Comparison of ENCODE assay signal across 1 cellular context in the genomic region with DNA sequence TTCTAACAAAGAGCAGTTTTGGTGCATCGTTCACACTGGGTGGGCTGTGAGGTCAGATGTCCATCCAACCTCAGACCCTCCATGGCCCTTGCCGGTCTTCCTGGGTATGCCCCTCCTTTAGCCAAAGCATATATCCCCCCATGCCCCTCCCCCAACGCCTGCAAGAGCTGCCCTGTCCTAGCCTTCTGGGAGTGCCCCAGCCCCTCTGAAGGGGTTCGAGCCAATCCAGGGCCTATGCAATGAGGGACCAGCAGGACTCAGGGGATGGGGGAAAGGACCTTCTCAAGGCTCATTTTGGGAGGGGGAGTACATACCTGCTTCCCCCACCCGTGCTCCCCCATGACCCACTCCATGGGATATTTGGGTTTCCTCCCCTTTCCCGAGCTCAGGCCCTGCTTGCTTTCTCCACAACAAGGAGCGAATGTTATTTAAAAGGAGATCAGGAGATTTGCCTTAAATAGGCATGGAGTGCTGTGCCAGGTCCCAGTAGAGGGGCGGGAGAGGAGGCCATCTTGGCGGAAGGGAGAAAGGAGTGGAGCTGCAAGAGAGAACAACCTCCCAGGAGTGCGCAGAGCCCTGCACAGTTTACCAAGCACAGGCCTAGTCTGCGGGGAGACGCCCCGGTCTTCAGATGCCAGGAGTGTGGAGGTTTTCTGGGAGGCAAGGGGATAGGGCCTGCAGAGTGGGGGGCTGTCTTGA.
TF ChIP-seq lines count a peak whose summit lies in the region.

No MANE protein-coding gene starts in this region.

TF ChIP-seq in IMR-90, 13 proteins besides CTCF, POLR2A, EP300 and RAD21:
- TF ChIP-seq CEBPB (IDR thresholded peaks at IDR 0.05; ENCODE audit: low read depth, low read length), result no peak
- no peak for TF ChIP-seq MAZ (IDR thresholded peaks at IDR 0.05; ENCODE audit: borderline replicate concordance, low read depth, low read length)
- TF ChIP-seq RCOR1 (IDR thresholded peaks at IDR 0.05; ENCODE audit: insufficient replicate concordance, low read length), result no peak
- TF ChIP-seq CHD1 (IDR thresholded peaks at IDR 0.05; ENCODE audit: low read depth, low read length), result no peak
- TF ChIP-seq BHLHE40 (IDR thresholded peaks at IDR 0.05; ENCODE audit: low read depth, low read length), result no peak
- TF ChIP-seq MAFK (IDR thresholded peaks at IDR 0.05; ENCODE audit: low read depth, low read length), result no peak
- TF ChIP-seq FOS (IDR thresholded peaks at IDR 0.05; ENCODE audit: low read depth, low read length), result no peak
- TF ChIP-seq SMC3 (IDR thresholded peaks at IDR 0.05; ENCODE audit: low read depth, low read length), result no peak
- TF ChIP-seq NFE2L2 (IDR thresholded peaks at IDR 0.05; ENCODE audit: low read depth, low read length), result no peak
- no peak for TF ChIP-seq USF2 (IDR thresholded peaks at IDR 0.05; ENCODE audit: low read depth, low read length)
- no peak for TF ChIP-seq MXI1 (IDR thresholded peaks at IDR 0.05; ENCODE audit: borderline replicate concordance, low read depth, low read length)
- TF ChIP-seq RFX5 (IDR thresholded peaks at IDR 0.05; ENCODE audit: low read depth, low read length), result no peak
- TF ChIP-seq, protein P1, sequence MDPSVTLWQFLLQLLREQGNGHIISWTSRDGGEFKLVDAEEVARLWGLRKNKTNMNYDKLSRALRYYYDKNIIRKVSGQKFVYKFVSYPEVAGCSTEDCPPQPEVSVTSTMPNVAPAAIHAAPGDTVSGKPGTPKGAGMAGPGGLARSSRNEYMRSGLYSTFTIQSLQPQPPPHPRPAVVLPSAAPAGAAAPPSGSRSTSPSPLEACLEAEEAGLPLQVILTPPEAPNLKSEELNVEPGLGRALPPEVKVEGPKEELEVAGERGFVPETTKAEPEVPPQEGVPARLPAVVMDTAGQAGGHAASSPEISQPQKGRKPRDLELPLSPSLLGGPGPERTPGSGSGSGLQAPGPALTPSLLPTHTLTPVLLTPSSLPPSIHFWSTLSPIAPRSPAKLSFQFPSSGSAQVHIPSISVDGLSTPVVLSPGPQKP (IDR thresholded peaks at IDR 0.05; ENCODE audit: borderline replicate concordance, low read depth, low read length), result no peak
